12 cellular contexts compared by ENCODE assay signal in the genomic region with DNA sequence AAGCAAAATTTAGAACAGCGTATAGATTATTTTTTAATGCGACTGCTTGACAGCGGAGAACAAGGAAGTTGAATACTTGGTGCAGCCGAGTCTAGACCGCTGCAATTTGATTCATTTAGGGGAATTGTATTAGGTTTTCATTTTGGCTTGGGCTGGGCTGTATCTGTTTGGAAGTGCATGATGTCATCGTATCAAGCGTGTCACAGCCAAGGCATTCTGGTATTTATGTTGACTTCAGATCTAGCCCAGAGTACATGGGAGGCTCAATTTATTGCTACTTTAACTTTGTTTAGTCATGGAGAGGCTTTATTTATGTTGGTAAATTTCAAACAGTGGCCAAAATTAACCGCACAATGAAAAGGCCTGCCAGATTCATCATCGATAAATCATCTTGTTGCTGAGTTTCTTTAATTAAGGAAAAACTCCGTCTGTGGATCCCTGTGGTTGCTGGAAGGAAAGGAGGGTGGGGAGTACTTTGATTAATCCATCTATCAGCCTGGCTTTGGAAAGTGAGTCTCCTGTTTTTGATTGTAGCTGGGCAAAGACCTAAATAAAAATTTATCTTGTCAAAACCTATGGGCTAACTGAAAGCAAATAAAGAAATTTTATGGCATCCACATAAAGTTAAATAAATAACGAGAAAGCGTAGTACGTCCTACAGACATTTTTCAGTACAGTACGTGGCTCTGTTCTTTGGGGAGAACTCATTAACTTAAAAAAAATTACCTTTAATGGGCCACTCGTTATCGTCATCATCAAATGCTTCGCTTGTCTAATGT.
DNase-seq lines count a peak whose midpoint lies in the region; ATAC-seq, FAIRE-seq and TF ChIP-seq lines count a peak whose summit lies in the region.
"Had no signal": no experiment of that assay in that cellular context is flagged by ENCODE, and none has a peak within 500 bp of the region (broad histone marks: within the 10 kb centered on the region; RNA-seq: fewer than 3 reads in every experiment).

No MANE protein-coding gene starts in this region.

- H3K4me3 ChIP-seq in AG10803 (ENCODE audit: low read length) (no peak overlapping the region), MG63 (no peak overlapping the region)

- no peak for TF ChIP-seq CTCF in AG10803 (conservative IDR thresholded peaks at IDR 0.05; ENCODE audit: low read length)

- no peaks in the 10 kb centered on the region for H3K36me3 ChIP-seq in MG63

- FAIRE-seq in endometrium (lab: Jason Lieb, UNC) = peak; percentile 92

- DNase-seq in AG10803 (ENCODE audit: low read depth) = peak; percentile 91
- peak; percentile 88 for DNase-seq in MG63
- peak; percentile 72 for DNase-seq in non-pigmented ciliary epithelial cell (ENCODE audit: low read depth)
- DNase-seq in NCI-H774 (lab: John Stamatoyannopoulos, UW) = no peak
- DNase-seq: activated T-cell treated with anti-CD3 and anti-CD28 coated beads, Interleukin-2, amount 50 U/mL, for 4 hours; CD4-positive, alpha-beta T cell; KG1; NCI-H524 had no signal

- no peak for ATAC-seq in GM18870 (IDR thresholded peaks at IDR 0.05; ENCODE audit: unreplicated experiment)
- no peak for ATAC-seq in HG02885 (IDR thresholded peaks at IDR 0.05; ENCODE audit: poor library complexity, unreplicated experiment)
- no peak for ATAC-seq in HG03097 (IDR thresholded peaks at IDR 0.05; ENCODE audit: low FRiP score, unreplicated experiment)
- ATAC-seq: activated T-cell treated with anti-CD3 and anti-CD28 coated beads, Interleukin-2, amount 50 U/mL, for 4 hours had no signal

- 0 out of 2 replicates have a peak, but pooled peaks cover 4% of the 10 kb centered on the region for H3K9me3 ChIP-seq in MG63

- no peaks in the 10 kb centered on the region for H3K27me3 ChIP-seq in MG63
